Comparison of ENCODE assay signal across 12 cellular contexts in the genomic region with DNA sequence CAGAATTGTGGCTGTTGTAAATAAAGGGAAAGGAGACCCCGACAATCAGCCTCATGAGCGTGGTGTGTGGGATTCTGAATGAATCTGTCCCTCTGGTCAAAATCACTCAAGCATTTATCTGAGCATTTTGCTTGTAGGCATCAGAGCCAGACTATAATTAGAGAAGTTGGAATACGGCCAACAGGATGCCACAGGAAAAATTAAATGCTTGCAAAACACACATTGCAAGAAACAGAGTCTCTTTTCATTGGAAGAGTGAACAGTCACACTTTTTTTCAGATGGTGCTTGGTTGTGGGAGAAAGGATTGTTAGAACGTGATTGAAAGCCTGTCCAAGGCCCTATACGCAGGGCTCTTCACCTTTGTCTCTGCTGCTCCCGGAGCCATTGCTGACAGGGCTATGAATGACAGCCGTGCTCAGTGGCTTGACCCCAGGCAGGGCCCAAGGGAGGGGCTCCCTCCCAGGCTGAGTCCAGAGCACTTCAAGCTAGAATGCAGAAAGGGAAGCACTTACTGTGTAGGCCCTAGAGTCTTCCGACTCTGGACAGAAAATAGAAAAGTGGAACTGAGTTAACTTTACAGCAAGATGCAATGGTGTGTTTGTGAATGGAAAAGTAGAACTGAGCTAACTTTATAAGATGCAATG. TPM values are rescaled to one million over a fixed set of nuclear protein-coding genes. Genes with fewer than 3 reads are reported as not detected.
DNase-seq lines count a peak whose midpoint lies in the region; ATAC-seq and TF ChIP-seq lines count a peak whose summit lies in the region.
"Had no signal": no experiment of that assay in that cellular context is flagged by ENCODE, and none has a peak within 500 bp of the region (broad histone marks: within the 10 kb centered on the region; RNA-seq: fewer than 3 reads in every experiment).

No MANE protein-coding gene starts in this region.

- no peaks in the 10 kb centered on the region for H3K27me3 ChIP-seq in A673 (replicated peaks; ENCODE audit: insufficient read depth, low read depth, low read length, poor library complexity)
- peaks cover 0 to 11% (median 3%) of the 10 kb centered on the region in 7 donors for H3K27me3 ChIP-seq in heart right ventricle
- no peaks in the 10 kb centered on the region for H3K27me3 ChIP-seq in breast epithelium
- peaks cover 5% of the 10 kb centered on the region for H3K27me3 ChIP-seq in adrenal gland
- H3K27me3 ChIP-seq: tibial nerve had no signal

- WGBS in heart right ventricle, 2 donors, result 10 to 17% methylated on average over 8 of the region's 8 CpGs
- 37 to 43% (median 38%) methylated on average over 8 of the region's 8 CpGs for WGBS in adrenal gland, 4 donors

- peak overlapping the region; percentile 22 for H3K27ac ChIP-seq in A673 (ENCODE audit: low read depth, low read length, poor library complexity, severe bottlenecking)
- no peak overlapping the region for H3K27ac ChIP-seq in heart right ventricle
- H3K27ac ChIP-seq in breast epithelium, result no peak overlapping the region
- H3K27ac ChIP-seq in adrenal gland, result no peak overlapping the region
- H3K27ac ChIP-seq: tibial nerve had no signal

- CTCF ChIA-PET in A673 (lab: Charles Lee), result no interaction called here

- BruUV-seq in A673 (replicated peaks; lab: Mats Ljungman, UMichigan), result no TSS peak

- H3K4me1 ChIP-seq in A673 (ENCODE audit: insufficient read depth, low read length, poor library complexity, severe bottlenecking) (peaks cover 12% of the 10 kb centered on the region), heart right ventricle (peaks cover 0 to 16% (median 9%) of the 10 kb centered on the region in 9 donors), breast epithelium (no peaks in the 10 kb centered on the region), adrenal gland (replicated peaks in 1 of 2) (no peaks in the 10 kb centered on the region)

- H3K4me3 ChIP-seq in A673 (ENCODE audit: low read depth, low read length, poor library complexity, severe bottlenecking), result no peak overlapping the region
- no peak overlapping the region for H3K4me3 ChIP-seq in heart right ventricle
- H3K4me3 ChIP-seq in breast epithelium, result no peak overlapping the region
- H3K4me3 ChIP-seq in adrenal gland, result no peak overlapping the region
- H3K4me3 ChIP-seq: tibial nerve had no signal

- intact Hi-C loops in A673 (cut with micrococcal nuclease; ENCODE audit: unreplicated experiment) (no loop called here), heart right ventricle (cut with DNase I) (no loop called here), breast epithelium (cut with DNase I; ENCODE audit: low total_unique reads) (no loop called here), adrenal gland (cut with DNase I) (no loop called here)

- POLR2A ChIA-PET in A673 (lab: Charles Lee; ENCODE audit: low non-redundant PET), result no interaction called here

- ATAC-seq in HG02870 (IDR thresholded peaks at IDR 0.05; ENCODE audit: unreplicated experiment), result peak; percentile 81
- peak; percentile 23 to 86 (median 65) for ATAC-seq in heart right ventricle
- ATAC-seq in GM19328 (IDR thresholded peaks at IDR 0.05; ENCODE audit: unreplicated experiment), result no peak

- TF ChIP-seq CTCF in A673 (conservative IDR thresholded peaks at IDR 0.05; ENCODE audit: low read depth, low read length) (no peak), heart right ventricle (IDR thresholded peaks at IDR 0.05) (no peak), breast epithelium (IDR thresholded peaks at IDR 0.05) (no peak), adrenal gland (IDR thresholded peaks at IDR 0.05) (no peak)

- no peaks in the 10 kb centered on the region for H3K36me3 ChIP-seq in A673 (ENCODE audit: insufficient read depth, low read length, poor library complexity, severe bottlenecking)
- no peaks in the 10 kb centered on the region for H3K36me3 ChIP-seq in heart right ventricle
- no peaks in the 10 kb centered on the region for H3K36me3 ChIP-seq in breast epithelium
- H3K36me3 ChIP-seq in adrenal gland (replicated peaks in 1 of 2), result no peaks in the 10 kb centered on the region
- H3K36me3 ChIP-seq: tibial nerve had no signal

- TF ChIP-seq POLR2A in breast epithelium (IDR thresholded peaks at IDR 0.05), result no peak
- TF ChIP-seq POLR2A in adrenal gland (IDR thresholded peaks at IDR 0.05), result no peak

- no peaks in the 10 kb centered on the region for H3K9me3 ChIP-seq in A673 (ENCODE audit: low read depth, low read length, poor library complexity, severe bottlenecking)
- H3K9me3 ChIP-seq in heart right ventricle, result no peaks in the 10 kb centered on the region
- no peaks in the 10 kb centered on the region for H3K9me3 ChIP-seq in breast epithelium
- H3K9me3 ChIP-seq in adrenal gland (replicated peaks in 1 of 3), result no peaks in the 10 kb centered on the region
- H3K9me3 ChIP-seq: tibial nerve had no signal

- peak; percentile 59 for DNase-seq in A673 (ENCODE audit: low spot score)
- DNase-seq in NCI-H2171 (lab: John Stamatoyannopoulos, UW), result peak; percentile 76
- DNase-seq in heart right ventricle, result peak in 1 of 2 donors; percentile 31
- DNase-seq in breast epithelium (ENCODE audit: low spot score in 2 of 2), result no peak
- no peak for DNase-seq in adrenal gland
- no peak for DNase-seq in activated CD4-positive, alpha-beta T cell treated with anti-CD3 and anti-CD28 coated beads, Interleukin-2, amount 50 U/mL, for 48 hours
- DNase-seq: ACHN, NCI-H524 had no signal

RNA-seq across cellular contexts. Expression of a gene that starts 59.8 kb away (rescaled TPM):
- total RNA-seq in A673 (2021) (3.7 and 3.8 TPM in 2 replicates), heart right ventricle (1 to 10 TPM in 6 of 10 donors, under 1 TPM in 3, not detected in 1; 0.49 to 2.8 (median 1.2) TPM), breast epithelium (1 to 10 TPM; 4.6 to 7.4 (median 6.0) TPM), adrenal gland (1 to 10 TPM in 4 of 8 donors, under 1 TPM in 3, not detected in 1; 0.26 to 4.3 (median 1.1) TPM)
- polyA plus RNA-seq in heart right ventricle (1 to 10 TPM in 1 of 2 donors, under 1 TPM in 1; 0.39 to 1.0 TPM), adrenal gland (1 to 10 TPM in 1 of 3 donors, under 1 TPM in 2; 0.48 to 1.5 (median 0.72) TPM)
- total RNA-seq: T-helper 1 cell treated with Interleukin-12 subunit alpha and Interleukin-12 subunit beta and Interleukin-4 antibody, amounts not matched to agents 30 ng/mL and 1 ng/mL, for 36 hours had no signal

Comparison
In these comparisons a context has a peak if more than half of its experiments do, and no peak if none do; other contexts are left out.
1. DNase-seq: peak in A673 (single experiment) and NCI-H2171 (single experiment); none in breast epithelium (0 of 2), adrenal gland (0 of 7) and activated CD4-positive, alpha-beta T cell treated with anti-CD3 and anti-CD28 coated beads, Interleukin-2, amount 50 U/mL, for 48 hours (0 of 2).